Comparison of ENCODE assay signal across 14 cellular contexts in genomic region chr6:134199848-134200606, GRCh38.
DNase-seq lines count a peak whose midpoint lies in the region; ATAC-seq and TF ChIP-seq lines count a peak whose summit lies in the region.
"Had no signal": no experiment of that assay in that cellular context is flagged by ENCODE, and none has a peak within 500 bp of the region (broad histone marks: within the 10 kb centered on the region; RNA-seq: fewer than 3 reads in every experiment).

No MANE protein-coding gene starts in this region.

- H3K4me3 Mint-ChIP-seq in activated CD4-positive, alpha-beta memory T cell treated with anti-CD3 and anti-CD28 coated beads, Interleukin-2, amount 10 ng/mL, durations not matched to agents 7 days and 5 days = no peak overlapping the region
- H3K4me3 Mint-ChIP-seq in naive thymus-derived CD4-positive, alpha-beta T cell = no peak overlapping the region
- H3K4me3 Mint-ChIP-seq: activated CD4-positive, alpha-beta T cell treated with anti-CD3 and anti-CD28 coated beads, Interleukin-2, amount 10 ng/mL, durations not matched to agents 7 days and 5 days; brain had no signal

- no peaks in the 10 kb centered on the region for H3K4me1 ChIP-seq in naive thymus-derived CD4-positive, alpha-beta T cell (ENCODE audit: control insufficient read depth in 2 of 2, insufficient read depth in 2 of 2, low read length in 2 of 2)
- no peaks in the 10 kb centered on the region for H3K4me1 ChIP-seq in gastroesophageal sphincter
- H3K4me1 ChIP-seq: foreskin keratinocyte had no signal

- no peak overlapping the region for H3K27ac Mint-ChIP-seq in activated CD4-positive, alpha-beta memory T cell treated with anti-CD3 and anti-CD28 coated beads, Interleukin-2, amount 10 ng/mL, durations not matched to agents 7 days and 5 days
- peak overlapping the region in 1 of 9 donors; percentile 5 for H3K27ac Mint-ChIP-seq in naive thymus-derived CD4-positive, alpha-beta T cell
- H3K27ac Mint-ChIP-seq: activated CD4-positive, alpha-beta T cell treated with anti-CD3 and anti-CD28 coated beads, Interleukin-2, amount 10 ng/mL, durations not matched to agents 7 days and 5 days; brain had no signal

- CTCF ChIA-PET in activated CD4-positive, alpha-beta memory T cell treated with anti-CD3 and anti-CD28 coated beads, Interleukin-2, amount 10 ng/mL, durations not matched to agents 7 days and 5 days (lab: Charles Lee) = no interaction called here
- CTCF ChIA-PET in naive thymus-derived CD4-positive, alpha-beta T cell (lab: Charles Lee) = interaction anchor here (1.0 kb wide), 1 partner anchor 441 kb away, joined by 7 read pairs; no protein-coding TSS in a partner anchor

- peaks cover 23% of the 10 kb centered on the region for H3K4me1 Mint-ChIP-seq in activated CD4-positive, alpha-beta memory T cell treated with anti-CD3 and anti-CD28 coated beads, Interleukin-2, amount 10 ng/mL, durations not matched to agents 7 days and 5 days
- peaks cover 0 to 24% (median 7%) of the 10 kb centered on the region in 7 donors for H3K4me1 Mint-ChIP-seq in naive thymus-derived CD4-positive, alpha-beta T cell

- H3K36me3 ChIP-seq in naive thymus-derived CD4-positive, alpha-beta T cell (ENCODE audit: control insufficient read depth in 2 of 3, insufficient read depth in 3 of 3, low read length in 3 of 3) = no peaks in the 10 kb centered on the region
- no peaks in the 10 kb centered on the region for H3K36me3 ChIP-seq in gastroesophageal sphincter
- H3K36me3 ChIP-seq: right atrium auricular region had no signal

- H3K36me3 Mint-ChIP-seq in activated CD4-positive, alpha-beta memory T cell treated with anti-CD3 and anti-CD28 coated beads, Interleukin-2, amount 10 ng/mL, durations not matched to agents 7 days and 5 days (ENCODE audit: low read depth) = peaks cover 4% of the 10 kb centered on the region
- H3K36me3 Mint-ChIP-seq in naive thymus-derived CD4-positive, alpha-beta T cell = peaks cover 4 to 16% (median 7%) of the 10 kb centered on the region in 5 donors

- no peaks in the 10 kb centered on the region for H3K27me3 ChIP-seq in naive thymus-derived CD4-positive, alpha-beta T cell (ENCODE audit: control insufficient read depth in 2 of 2, insufficient read depth in 2 of 2, low read length in 2 of 2)
- H3K27me3 ChIP-seq in gastroesophageal sphincter = no peaks in the 10 kb centered on the region
- H3K27me3 ChIP-seq: foreskin keratinocyte, right atrium auricular region had no signal

- peaks cover 4% of the 10 kb centered on the region for H3K9me3 Mint-ChIP-seq in activated CD4-positive, alpha-beta memory T cell treated with anti-CD3 and anti-CD28 coated beads, Interleukin-2, amount 10 ng/mL, durations not matched to agents 7 days and 5 days
- peaks cover 0 to 16% (median 8%) of the 10 kb centered on the region in 11 donors for H3K9me3 Mint-ChIP-seq in naive thymus-derived CD4-positive, alpha-beta T cell

- POLR2A ChIA-PET in activated CD4-positive, alpha-beta memory T cell treated with anti-CD3 and anti-CD28 coated beads, Interleukin-2, amount 10 ng/mL, durations not matched to agents 7 days and 5 days (lab: Charles Lee) = no interaction called here
- POLR2A ChIA-PET in naive thymus-derived CD4-positive, alpha-beta T cell (lab: Charles Lee) = interaction anchor here (0.9 kb wide), 1 partner anchor 144 kb away, joined by 3 read pairs; no protein-coding TSS in a partner anchor

- intact Hi-C loops in naive thymus-derived CD4-positive, alpha-beta T cell (cut with micrococcal nuclease) = no loop called here

- H3K27ac ChIP-seq in naive thymus-derived CD4-positive, alpha-beta T cell (ENCODE audit: low read depth, low read length) = no peak overlapping the region
- no peak overlapping the region for H3K27ac ChIP-seq in gastroesophageal sphincter
- H3K27ac ChIP-seq: foreskin keratinocyte, right atrium auricular region had no signal

- H3K4me3 ChIP-seq in naive thymus-derived CD4-positive, alpha-beta T cell (ENCODE audit: low read length) = no peak overlapping the region
- H3K4me3 ChIP-seq in gastroesophageal sphincter = no peak overlapping the region
- H3K4me3 ChIP-seq: right atrium auricular region had no signal

- no peak for TF ChIP-seq POLR2A in gastroesophageal sphincter (IDR thresholded peaks at IDR 0.05)

- no peaks in the 10 kb centered on the region for H3K9me3 ChIP-seq in naive thymus-derived CD4-positive, alpha-beta T cell (ENCODE audit: control insufficient read depth in 2 of 3, low read length in 3 of 3)
- H3K9me3 ChIP-seq in gastroesophageal sphincter = peaks cover 0 to 8% (median 0%) of the 10 kb centered on the region in 3 donors

- TF ChIP-seq EP300 in gastroesophageal sphincter (IDR thresholded peaks at IDR 0.05) = no peak

- TF ChIP-seq CTCF in gastroesophageal sphincter (IDR thresholded peaks at IDR 0.05) = no peak

- ATAC-seq in GM21576 (IDR thresholded peaks at IDR 0.05; ENCODE audit: unreplicated experiment) (peak; percentile 63), HG03571 (IDR thresholded peaks at IDR 0.05; ENCODE audit: unreplicated experiment) (no peak), gastroesophageal sphincter (no peak)
- ATAC-seq in naive thymus-derived CD4-positive, alpha-beta T cell = no peak
- ATAC-seq: foreskin keratinocyte, SK-N-SH treated with all-trans-retinoic acid at 6 μM for 48 hours had no signal

- 88 to 93% methylated on average over 5 of the region's 5 CpGs for WGBS in gastroesophageal sphincter (ENCODE audit: low coverage in 1 of 2), 2 donors

- DNase-seq in DMS79 treated with DMSO at 0.1 percent for 48 hours (lab: John Stamatoyannopoulos, UW) = peak; percentile 26
- peak; percentile 27 to 28 for DNase-seq in NCI-H1930 (lab: John Stamatoyannopoulos, UW)
- DNase-seq in germinal center (ENCODE audit: low spot score) = peak; percentile 36
- DNase-seq in activated CD4-positive, alpha-beta memory T cell treated with anti-CD3 and anti-CD28 coated beads, Interleukin-2, amount 10 ng/mL, durations not matched to agents 7 days and 5 days = no peak
- no peak for DNase-seq in naive thymus-derived CD4-positive, alpha-beta T cell
- DNase-seq: activated CD4-positive, alpha-beta T cell treated with anti-CD3 and anti-CD28 coated beads, Interleukin-2, amount 10 ng/mL, durations not matched to agents 7 days and 5 days; foreskin keratinocyte; NCI-H1092 had no signal

- no peaks in the 10 kb centered on the region for H3K27me3 Mint-ChIP-seq in activated CD4-positive, alpha-beta memory T cell treated with anti-CD3 and anti-CD28 coated beads, Interleukin-2, amount 10 ng/mL, durations not matched to agents 7 days and 5 days
- H3K27me3 Mint-ChIP-seq in naive thymus-derived CD4-positive, alpha-beta T cell = peaks cover 0 to 2% (median 0%) of the 10 kb centered on the region in 5 donors
- H3K27me3 Mint-ChIP-seq: activated CD4-positive, alpha-beta T cell treated with anti-CD3 and anti-CD28 coated beads, Interleukin-2, amount 10 ng/mL, durations not matched to agents 7 days and 5 days had no signal

Comparison
In these comparisons a context has a peak if more than half of its experiments do, and no peak if none do; other contexts are left out.
1. DNase-seq: peak in DMS79 treated with DMSO at 0.1 percent for 48 hours (single experiment), NCI-H1930 (2 of 2) and germinal center (single experiment); none in activated CD4-positive, alpha-beta memory T cell treated with anti-CD3 and anti-CD28 coated beads, Interleukin-2, amount 10 ng/mL, durations not matched to agents 7 days and 5 days (single experiment) and naive thymus-derived CD4-positive, alpha-beta T cell (0 of 9).